Comparison of ENCODE assay signal across 26 cellular contexts in genomic region chr11:33451364-33451763, GRCh38.
"Had no signal": no experiment of that assay in that cellular context is flagged by ENCODE, and none has a peak within 500 bp of the region (broad histone marks: within the 10 kb centered on the region; RNA-seq: fewer than 3 reads in every experiment).

No MANE protein-coding gene starts in this region.

- H3K4me3 ChIP-seq: body of pancreas, MG63, Peyer's patch, SJSA1 had no signal

- H3K36me3 Mint-ChIP-seq: activated CD4-positive, alpha-beta memory T cell treated with anti-CD3 and anti-CD28 coated beads for 36 hours; activated naive CD4-positive, alpha-beta T cell treated with anti-CD3 and anti-CD28 coated beads, Interleukin-2, amount 10 ng/mL, durations not matched to agents 7 days and 5 days; activated naive CD8-positive, alpha-beta T cell treated with anti-CD3 and anti-CD28 coated beads for 36 hours; T-cell had no signal

- H3K4me3 Mint-ChIP-seq: activated CD4-positive, alpha-beta memory T cell treated with anti-CD3 and anti-CD28 coated beads for 36 hours; activated CD4-positive, alpha-beta T cell treated with anti-CD3 and anti-CD28 coated beads, Interleukin-2, amount 10 ng/mL, durations not matched to agents 7 days and 5 days; activated naive CD4-positive, alpha-beta T cell treated with anti-CD3 and anti-CD28 coated beads, Interleukin-2, amount 10 ng/mL, durations not matched to agents 7 days and 5 days; activated naive CD8-positive, alpha-beta T cell treated with anti-CD3 and anti-CD28 coated beads for 36 hours; activated T-cell treated with anti-CD3 and anti-CD28 coated beads, Interleukin-2, amount 50 U/mL, for 4 hours; T-cell had no signal

- H3K27me3 ChIP-seq: body of pancreas, MG63, Peyer's patch had no signal

- H3K9me3 Mint-ChIP-seq: activated CD4-positive, alpha-beta memory T cell treated with anti-CD3 and anti-CD28 coated beads for 36 hours; activated CD4-positive, alpha-beta T cell treated with anti-CD3 and anti-CD28 coated beads, Interleukin-2, amount 10 ng/mL, durations not matched to agents 7 days and 5 days; activated naive CD4-positive, alpha-beta T cell treated with anti-CD3 and anti-CD28 coated beads, Interleukin-2, amount 10 ng/mL, durations not matched to agents 7 days and 5 days; activated naive CD8-positive, alpha-beta T cell treated with anti-CD3 and anti-CD28 coated beads for 36 hours; activated T-cell treated with anti-CD3 and anti-CD28 coated beads, Interleukin-2, amount 50 U/mL, for 4 hours; T-cell had no signal

- H3K27me3 Mint-ChIP-seq: activated CD4-positive, alpha-beta T cell treated with anti-CD3 and anti-CD28 coated beads, Interleukin-2, amount 10 ng/mL, durations not matched to agents 7 days and 5 days had no signal

- H3K4me1 Mint-ChIP-seq: activated CD4-positive, alpha-beta T cell treated with anti-CD3 and anti-CD28 coated beads, Interleukin-2, amount 10 ng/mL, durations not matched to agents 7 days and 5 days; activated naive CD4-positive, alpha-beta T cell treated with anti-CD3 and anti-CD28 coated beads, Interleukin-2, amount 10 ng/mL, durations not matched to agents 7 days and 5 days; activated naive CD8-positive, alpha-beta T cell treated with anti-CD3 and anti-CD28 coated beads for 36 hours; T-cell had no signal

- H3K4me1 ChIP-seq: body of pancreas, Peyer's patch, SJSA1 had no signal

- H3K27ac ChIP-seq: body of pancreas, Peyer's patch, SJSA1 had no signal

- H3K36me3 ChIP-seq: MG63, Peyer's patch, SJSA1 had no signal

- H3K27ac Mint-ChIP-seq: activated CD4-positive, alpha-beta memory T cell treated with anti-CD3 and anti-CD28 coated beads for 36 hours; activated CD4-positive, alpha-beta T cell treated with anti-CD3 and anti-CD28 coated beads, Interleukin-2, amount 10 ng/mL, durations not matched to agents 7 days and 5 days; activated naive CD4-positive, alpha-beta T cell treated with anti-CD3 and anti-CD28 coated beads, Interleukin-2, amount 10 ng/mL, durations not matched to agents 7 days and 5 days; activated naive CD8-positive, alpha-beta T cell treated with anti-CD3 and anti-CD28 coated beads for 36 hours; T-cell had no signal

- H3K9me3 ChIP-seq: body of pancreas, MG63, Peyer's patch, SJSA1 had no signal

- DNase-seq: activated CD4-positive, alpha-beta memory T cell treated with anti-CD3 and anti-CD28 coated beads for 36 hours; activated CD4-positive, alpha-beta T cell treated with anti-CD3 and anti-CD28 coated beads, Interleukin-2, amount 10 ng/mL, durations not matched to agents 7 days and 5 days; activated CD4-positive, CD25-positive, alpha-beta regulatory T cell; activated CD8-positive, alpha-beta memory T cell treated with anti-CD3 and anti-CD28 coated beads for 24 hours; activated effector memory CD4-positive, alpha-beta T cell treated with anti-CD3 and anti-CD28 coated beads, Interleukin-2, amount 50 U/mL, for 16 hours; activated naive CD4-positive, alpha-beta T cell treated with anti-CD3 and anti-CD28 coated beads, Interleukin-2, amount 10 ng/mL, durations not matched to agents 7 days and 5 days; activated naive CD8-positive, alpha-beta T cell treated with anti-CD3 and anti-CD28 coated beads for 36 hours; activated T-cell treated with anti-CD3 and anti-CD28 coated beads, Interleukin-2, amount 50 U/mL, for 4 hours; aorta; body of pancreas; central memory CD4-positive, alpha-beta T cell; MG63; MV-4-11; NCI-H1105 treated with DMSO at 0.1 percent for 48 hours; NCI-H1930; NCI-H2107; NCI-H510A treated with DMSO at 0.1 percent for 48 hours; NCI-H774; NK-92 treated with Interleukin-12 subunit alpha and Interleukin-12 subunit beta, amount 100 ng/mL, for 24 hours; OCI-M1; Peyer's patch; SHP77; T-cell; T-helper 2 cell; T1000 had no signal
